In the genomic region with DNA sequence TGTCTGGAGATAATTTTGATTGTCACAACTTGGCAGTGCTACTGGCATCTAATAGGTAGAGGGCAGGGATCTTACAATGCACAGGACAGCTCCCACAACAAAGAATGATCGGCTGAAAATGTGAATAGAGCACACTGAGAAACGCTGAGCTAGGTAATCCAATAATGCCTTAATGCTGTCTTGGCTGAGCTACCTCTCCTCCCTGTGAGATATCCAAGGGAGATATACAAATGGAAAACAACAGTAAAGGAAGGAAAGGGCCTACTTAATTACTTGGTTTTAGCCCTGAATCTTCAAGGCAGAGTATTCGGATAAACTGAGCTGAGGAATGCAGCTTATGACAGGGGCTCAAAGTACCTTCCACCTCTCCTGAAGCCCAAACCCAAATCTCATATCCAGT, we compare ENCODE assay signal across 37 cellular contexts. TPM values are rescaled to one million over a fixed set of nuclear protein-coding genes. Genes with fewer than 3 reads are reported as not detected.
"Had no signal": no experiment of that assay in that cellular context is flagged by ENCODE, and none has a peak within 500 bp of the region (broad histone marks: within the 10 kb centered on the region; RNA-seq: fewer than 3 reads in every experiment).

No MANE protein-coding gene starts in this region.

- H3K27ac Mint-ChIP-seq: activated CD4-positive, alpha-beta memory T cell treated with anti-CD3 and anti-CD28 coated beads, Interleukin-2, amount 10 ng/mL, durations not matched to agents 7 days and 5 days; activated CD4-positive, alpha-beta T cell treated with anti-CD3 and anti-CD28 coated beads, Interleukin-2, amount 10 ng/mL, durations not matched to agents 7 days and 5 days; activated naive CD4-positive, alpha-beta T cell treated with anti-CD3 and anti-CD28 coated beads, Interleukin-2, amount 10 ng/mL, durations not matched to agents 7 days and 5 days; activated naive CD4-positive, alpha-beta T cell treated with anti-CD3 and anti-CD28 coated beads, Interleukin-2, amount 50 U/mL, for 72 hours; activated naive CD8-positive, alpha-beta T cell treated with anti-CD3 and anti-CD28 coated beads, Interleukin-2, amount 10 ng/mL, durations not matched to agents 7 days and 5 days; activated T-cell treated with anti-CD3 and anti-CD28 coated beads, Interleukin-2, amount 50 U/mL, for 24 hours; dendritic cell treated with granulocyte-macrophage colony-stimulating factor and Interleukin-4, amounts not matched to agents 40 ng/mL and 50 ng/mL, for 4 days; effector memory CD8-positive, alpha-beta T cell; WTC11 had no signal

- H3K4me3 Mint-ChIP-seq: activated CD4-positive, alpha-beta memory T cell treated with anti-CD3 and anti-CD28 coated beads, Interleukin-2, amount 10 ng/mL, durations not matched to agents 7 days and 5 days; activated CD4-positive, alpha-beta T cell treated with anti-CD3 and anti-CD28 coated beads, Interleukin-2, amount 10 ng/mL, durations not matched to agents 7 days and 5 days; activated naive CD4-positive, alpha-beta T cell treated with anti-CD3 and anti-CD28 coated beads, Interleukin-2, amount 10 ng/mL, durations not matched to agents 7 days and 5 days; activated naive CD8-positive, alpha-beta T cell treated with anti-CD3 and anti-CD28 coated beads, Interleukin-2, amount 10 ng/mL, durations not matched to agents 7 days and 5 days; activated T-cell treated with anti-CD3 and anti-CD28 coated beads, Interleukin-2, amount 50 U/mL, for 24 hours; activated T-cell treated with anti-CD3 and anti-CD28 coated beads, Interleukin-2, amount 50 U/mL, for 72 hours; central memory CD8-positive, alpha-beta T cell; dendritic cell treated with granulocyte-macrophage colony-stimulating factor and Interleukin-4, amounts not matched to agents 40 ng/mL and 50 ng/mL, for 4 days; effector memory CD8-positive, alpha-beta T cell; WTC11 had no signal

- H3K4me1 ChIP-seq: gastroesophageal sphincter, heart right ventricle had no signal

- H3K79me2 ChIP-seq: hepatocyte had no signal

- H3K27me3 Mint-ChIP-seq: activated CD4-positive, alpha-beta memory T cell treated with anti-CD3 and anti-CD28 coated beads, Interleukin-2, amount 10 ng/mL, durations not matched to agents 7 days and 5 days; activated CD4-positive, alpha-beta T cell treated with anti-CD3 and anti-CD28 coated beads, Interleukin-2, amount 10 ng/mL, durations not matched to agents 7 days and 5 days; activated naive CD8-positive, alpha-beta T cell treated with anti-CD3 and anti-CD28 coated beads, Interleukin-2, amount 10 ng/mL, durations not matched to agents 7 days and 5 days; activated T-cell treated with anti-CD3 and anti-CD28 coated beads, Interleukin-2, amount 50 U/mL, for 24 hours; central memory CD8-positive, alpha-beta T cell; dendritic cell treated with granulocyte-macrophage colony-stimulating factor and Interleukin-4, amounts not matched to agents 40 ng/mL and 50 ng/mL, for 4 days had no signal

- H3K4me1 Mint-ChIP-seq: activated CD4-positive, alpha-beta memory T cell treated with anti-CD3 and anti-CD28 coated beads, Interleukin-2, amount 10 ng/mL, durations not matched to agents 7 days and 5 days; activated CD4-positive, alpha-beta T cell treated with anti-CD3 and anti-CD28 coated beads, Interleukin-2, amount 10 ng/mL, durations not matched to agents 7 days and 5 days; activated naive CD4-positive, alpha-beta T cell treated with anti-CD3 and anti-CD28 coated beads, Interleukin-2, amount 10 ng/mL, durations not matched to agents 7 days and 5 days; activated naive CD8-positive, alpha-beta T cell treated with anti-CD3 and anti-CD28 coated beads, Interleukin-2, amount 10 ng/mL, durations not matched to agents 7 days and 5 days; central memory CD8-positive, alpha-beta T cell; WTC11 had no signal

- H3K4me2 ChIP-seq: hepatocyte had no signal

- H3K27ac ChIP-seq: brain microvascular endothelial cell, coronary artery, esophagus squamous epithelium, gastroesophageal sphincter, heart right ventricle, hepatocyte, VCaP had no signal

- H2AFZ ChIP-seq: hepatocyte had no signal

- H3K9me3 Mint-ChIP-seq: activated CD4-positive, alpha-beta memory T cell treated with anti-CD3 and anti-CD28 coated beads, Interleukin-2, amount 10 ng/mL, durations not matched to agents 7 days and 5 days; activated naive CD4-positive, alpha-beta T cell treated with anti-CD3 and anti-CD28 coated beads, Interleukin-2, amount 10 ng/mL, durations not matched to agents 7 days and 5 days; activated T-cell treated with anti-CD3 and anti-CD28 coated beads, Interleukin-2, amount 50 U/mL, for 24 hours; activated T-cell treated with anti-CD3 and anti-CD28 coated beads, Interleukin-2, amount 50 U/mL, for 72 hours; central memory CD8-positive, alpha-beta T cell; dendritic cell treated with granulocyte-macrophage colony-stimulating factor and Interleukin-4, amounts not matched to agents 40 ng/mL and 50 ng/mL, for 4 days; effector memory CD8-positive, alpha-beta T cell; WTC11 had no signal

- ATAC-seq: activated naive CD4-positive, alpha-beta T cell treated with anti-CD3 and anti-CD28 coated beads, Interleukin-2, amount 50 U/mL, for 72 hours; activated T-cell treated with anti-CD3 and anti-CD28 coated beads, Interleukin-2, amount 50 U/mL, for 72 hours; effector memory CD8-positive, alpha-beta T cell; gastroesophageal sphincter; heart right ventricle; WTC11 had no signal

- H3K4me3 ChIP-seq: coronary artery, esophagus squamous epithelium, gastroesophageal sphincter, heart right ventricle, hepatocyte had no signal

- H3K27me3 ChIP-seq: brain microvascular endothelial cell, esophagus squamous epithelium, gastroesophageal sphincter, heart right ventricle, hepatocyte had no signal

- H3K36me3 Mint-ChIP-seq: activated naive CD4-positive, alpha-beta T cell treated with anti-CD3 and anti-CD28 coated beads, Interleukin-2, amount 10 ng/mL, durations not matched to agents 7 days and 5 days; activated naive CD4-positive, alpha-beta T cell treated with anti-CD3 and anti-CD28 coated beads, Interleukin-2, amount 50 U/mL, for 72 hours; activated naive CD8-positive, alpha-beta T cell treated with anti-CD3 and anti-CD28 coated beads, Interleukin-2, amount 10 ng/mL, durations not matched to agents 7 days and 5 days; WTC11 had no signal

- H3K36me3 ChIP-seq: brain microvascular endothelial cell, esophagus squamous epithelium, gastroesophageal sphincter, heart right ventricle had no signal

- DNase-seq: activated CD4-positive, alpha-beta memory T cell treated with anti-CD3 and anti-CD28 coated beads, Interleukin-2, amount 10 ng/mL, durations not matched to agents 7 days and 5 days; activated CD4-positive, alpha-beta T cell treated with anti-CD3 and anti-CD28 coated beads for 1 hour; activated CD4-positive, alpha-beta T cell treated with anti-CD3 and anti-CD28 coated beads for 4 hours; activated CD4-positive, alpha-beta T cell treated with anti-CD3 and anti-CD28 coated beads, Interleukin-2, amount 10 ng/mL, durations not matched to agents 7 days and 5 days; activated CD4-positive, alpha-beta T cell treated with anti-CD3 and anti-CD28 coated beads, Interleukin-2, amount 50 U/mL, for 4 hours; activated CD8-positive, alpha-beta memory T cell treated with anti-CD3 and anti-CD28 coated beads, Interleukin-2, amount 50 U/mL, for 48 hours; activated gamma-delta T cell; activated naive CD4-positive, alpha-beta T cell; activated naive CD4-positive, alpha-beta T cell treated with anti-CD3 and anti-CD28 coated beads, Interleukin-2, amount 10 ng/mL, durations not matched to agents 7 days and 5 days; activated naive CD8-positive, alpha-beta T cell treated with anti-CD3 and anti-CD28 coated beads, Interleukin-2, amount 10 ng/mL, durations not matched to agents 7 days and 5 days; activated T-cell treated with anti-CD3 and anti-CD28 coated beads for 4 hours; activated T-cell treated with anti-CD3 and anti-CD28 coated beads, Interleukin-2, amount 50 U/mL, for 24 hours; activated T-cell treated with anti-CD3 and anti-CD28 coated beads, Interleukin-2, amount 50 U/mL, for 72 hours; anterior cingulate cortex; brain microvascular endothelial cell; effector CD4-positive, alpha-beta T cell; effector memory CD8-positive, alpha-beta T cell; esophagus squamous epithelium; foreskin melanocyte; heart right ventricle; T-helper 2 cell had no signal

RNA-seq across cellular contexts. Expression of a gene that starts 2.9 kb away (rescaled TPM):
- total RNA-seq: activated CD4-positive, alpha-beta memory T cell treated with anti-CD3 and anti-CD28 coated beads, Interleukin-2, amount 10 ng/mL, durations not matched to agents 7 days and 5 days; activated CD4-positive, alpha-beta T cell treated with anti-CD3 and anti-CD28 coated beads, Interleukin-2, amount 10 ng/mL, durations not matched to agents 7 days and 5 days; activated naive CD4-positive, alpha-beta T cell treated with anti-CD3 and anti-CD28 coated beads, Interleukin-2, amount 50 U/mL, for 72 hours; activated naive CD8-positive, alpha-beta T cell treated with anti-CD3 and anti-CD28 coated beads, Interleukin-2, amount 10 ng/mL, durations not matched to agents 7 days and 5 days; activated T-cell treated with anti-CD3 and anti-CD28 coated beads, Interleukin-2, amount 50 U/mL, for 72 hours; astrocyte; bronchial epithelial cell; cardiac septum; cerebellum; esophagus squamous epithelium; fibroblast of lung; fibroblast of villous mesenchyme; gastroesophageal sphincter; glomerular endothelial cell; hepatocyte had no signal
- polyA plus RNA-seq: esophagus, fibroblast of lung, heart right ventricle, hepatocyte had no signal
